In the genomic region with DNA sequence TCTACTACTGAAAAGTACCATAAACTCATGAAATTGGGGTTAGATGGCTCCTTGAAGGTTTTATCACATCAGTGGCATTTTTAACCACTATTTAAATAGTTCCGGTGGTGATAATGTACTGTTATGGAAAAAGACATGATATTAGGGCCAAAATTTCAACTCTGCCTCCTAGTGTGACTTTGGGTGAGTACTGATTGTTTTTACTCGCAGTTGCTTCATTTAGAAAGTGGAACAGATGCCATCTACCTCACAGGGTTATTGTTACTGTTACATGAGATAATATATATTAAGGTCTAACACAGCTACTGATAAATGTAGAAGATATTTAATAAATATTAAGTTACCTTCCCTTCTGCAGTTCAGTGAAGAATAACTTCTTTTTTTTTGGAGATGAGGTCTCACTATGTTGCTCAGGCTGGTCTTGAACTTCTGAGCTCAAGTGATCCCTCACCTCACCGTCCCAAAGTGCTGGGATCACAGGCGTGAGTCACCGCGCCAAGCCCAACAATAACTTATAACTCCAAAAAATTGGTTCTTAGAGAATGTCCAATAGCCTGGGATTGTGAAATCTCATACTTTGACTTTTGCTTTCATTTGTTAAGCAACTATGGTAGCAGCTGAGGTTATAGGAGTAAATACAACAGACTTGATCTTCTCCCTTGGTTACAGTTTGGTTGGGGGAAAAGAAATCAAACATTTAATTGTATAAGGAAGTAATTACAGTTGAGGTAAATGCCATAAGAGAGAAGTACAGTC, we compare ENCODE assay signal across 11 cellular contexts. TPM values are rescaled to one million over a fixed set of nuclear protein-coding genes. Genes with fewer than 3 reads are reported as not detected.
DNase-seq lines count a peak whose midpoint lies in the region; ATAC-seq and TF ChIP-seq lines count a peak whose summit lies in the region.
"Had no signal": no experiment of that assay in that cellular context is flagged by ENCODE, and none has a peak within 500 bp of the region (broad histone marks: within the 10 kb centered on the region; RNA-seq: fewer than 3 reads in every experiment).

No MANE protein-coding gene starts in this region.

- ATAC-seq in activated CD8-positive, alpha-beta T cell treated with anti-CD3 and anti-CD28 coated beads for 36 hours, result no peak
- ATAC-seq in activated CD8-positive, alpha-beta T cell treated with anti-CD3 and anti-CD28 coated beads, Interleukin-2, amount 10 ng/mL, durations not matched to agents 7 days and 5 days, result no peak
- ATAC-seq in left lobe of liver (peak; percentile 74), GM21528 (IDR thresholded peaks at IDR 0.05; ENCODE audit: low FRiP score, unreplicated experiment) (no peak)
- ATAC-seq in activated CD4-positive, CD25-positive, alpha-beta regulatory T cell treated with anti-CD3 and anti-CD28 coated beads, Interleukin-2, amount 50 U/mL, for 24 hours, result no peak

- TF ChIP-seq CTCF in activated CD8-positive, alpha-beta T cell treated with anti-CD3 and anti-CD28 coated beads for 36 hours (IDR thresholded peaks at IDR 0.05), result no peak
- no peak for TF ChIP-seq CTCF in type B pancreatic cell (conservative IDR thresholded peaks at IDR 0.05)

- no peak for DNase-seq in activated CD8-positive, alpha-beta T cell treated with anti-CD3 and anti-CD28 coated beads for 36 hours
- no peak for DNase-seq in activated CD8-positive, alpha-beta T cell treated with anti-CD3 and anti-CD28 coated beads, Interleukin-2, amount 10 ng/mL, durations not matched to agents 7 days and 5 days
- DNase-seq in activated naive CD8-positive, alpha-beta T cell treated with anti-CD3 and anti-CD28 coated beads for 36 hours, result no peak
- no peak for DNase-seq in left lobe of liver (ENCODE audit: low spot score)
- DNase-seq in type B pancreatic cell (ENCODE audit: extremely low spot score, unreplicated experiment), result no peak
- no peak for DNase-seq in OCI-M2 (lab: John Stamatoyannopoulos, UW; ENCODE audit: unreplicated experiment)
- DNase-seq: activated CD4-positive, alpha-beta T cell treated with anti-CD3 and anti-CD28 coated beads for 4 hours; glutamatergic neuron; NCI-H1105 had no signal

- no peak overlapping the region for H3K4me3 Mint-ChIP-seq in activated CD8-positive, alpha-beta T cell treated with anti-CD3 and anti-CD28 coated beads for 36 hours
- no peak overlapping the region for H3K4me3 Mint-ChIP-seq in activated CD8-positive, alpha-beta T cell treated with anti-CD3 and anti-CD28 coated beads, Interleukin-2, amount 10 ng/mL, durations not matched to agents 7 days and 5 days
- H3K4me3 Mint-ChIP-seq in activated naive CD8-positive, alpha-beta T cell treated with anti-CD3 and anti-CD28 coated beads for 36 hours, result no peak overlapping the region
- H3K4me3 Mint-ChIP-seq in type B pancreatic cell, result no peak overlapping the region

- peaks cover 4% of the 10 kb centered on the region for H3K36me3 Mint-ChIP-seq in activated CD8-positive, alpha-beta T cell treated with anti-CD3 and anti-CD28 coated beads for 36 hours (ENCODE audit: low read depth)
- peaks cover 3% of the 10 kb centered on the region for H3K36me3 Mint-ChIP-seq in activated CD8-positive, alpha-beta T cell treated with anti-CD3 and anti-CD28 coated beads, Interleukin-2, amount 10 ng/mL, durations not matched to agents 7 days and 5 days (ENCODE audit: low read depth)
- H3K36me3 Mint-ChIP-seq in activated naive CD8-positive, alpha-beta T cell treated with anti-CD3 and anti-CD28 coated beads for 36 hours, result peaks cover 12% of the 10 kb centered on the region
- peaks cover 6% of the 10 kb centered on the region for H3K36me3 Mint-ChIP-seq in type B pancreatic cell

- no peaks in the 10 kb centered on the region for H3K27me3 Mint-ChIP-seq in activated CD8-positive, alpha-beta T cell treated with anti-CD3 and anti-CD28 coated beads for 36 hours
- no peaks in the 10 kb centered on the region for H3K27me3 Mint-ChIP-seq in activated CD8-positive, alpha-beta T cell treated with anti-CD3 and anti-CD28 coated beads, Interleukin-2, amount 10 ng/mL, durations not matched to agents 7 days and 5 days (ENCODE audit: low read depth)
- H3K27me3 Mint-ChIP-seq in activated naive CD8-positive, alpha-beta T cell treated with anti-CD3 and anti-CD28 coated beads for 36 hours, result no peaks in the 10 kb centered on the region
- H3K27me3 Mint-ChIP-seq in type B pancreatic cell, result no peaks in the 10 kb centered on the region

- no peaks in the 10 kb centered on the region for H3K9me3 Mint-ChIP-seq in activated CD8-positive, alpha-beta T cell treated with anti-CD3 and anti-CD28 coated beads for 36 hours
- H3K9me3 Mint-ChIP-seq in activated CD8-positive, alpha-beta T cell treated with anti-CD3 and anti-CD28 coated beads, Interleukin-2, amount 10 ng/mL, durations not matched to agents 7 days and 5 days (ENCODE audit: insufficient read depth), result no peaks in the 10 kb centered on the region
- no peaks in the 10 kb centered on the region for H3K9me3 Mint-ChIP-seq in activated naive CD8-positive, alpha-beta T cell treated with anti-CD3 and anti-CD28 coated beads for 36 hours
- H3K9me3 Mint-ChIP-seq in type B pancreatic cell, result no peaks in the 10 kb centered on the region

- POLR2A ChIA-PET in activated CD8-positive, alpha-beta T cell treated with anti-CD3 and anti-CD28 coated beads for 36 hours (lab: Charles Lee), result interaction anchor here (0.6 kb wide), 1 partner anchor 129 kb away, joined by 3 read pairs; no protein-coding TSS in a partner anchor
- POLR2A ChIA-PET in activated CD8-positive, alpha-beta T cell treated with anti-CD3 and anti-CD28 coated beads, Interleukin-2, amount 10 ng/mL, durations not matched to agents 7 days and 5 days (lab: Charles Lee), result no interaction called here

- peak overlapping the region; percentile 23 for H3K27ac Mint-ChIP-seq in activated CD8-positive, alpha-beta T cell treated with anti-CD3 and anti-CD28 coated beads for 36 hours
- H3K27ac Mint-ChIP-seq in activated CD8-positive, alpha-beta T cell treated with anti-CD3 and anti-CD28 coated beads, Interleukin-2, amount 10 ng/mL, durations not matched to agents 7 days and 5 days, result no peak overlapping the region
- peak overlapping the region; percentile 13 for H3K27ac Mint-ChIP-seq in activated naive CD8-positive, alpha-beta T cell treated with anti-CD3 and anti-CD28 coated beads for 36 hours
- peak overlapping the region; percentile 58 for H3K27ac Mint-ChIP-seq in type B pancreatic cell

- intact Hi-C loops in activated CD8-positive, alpha-beta T cell treated with anti-CD3 and anti-CD28 coated beads for 36 hours (cut with micrococcal nuclease), result no loop called here

- CTCF ChIA-PET in activated CD8-positive, alpha-beta T cell treated with anti-CD3 and anti-CD28 coated beads for 36 hours (lab: Charles Lee), result interaction anchor here (0.6 kb wide), 1 partner anchor 8 kb away, joined by 3 read pairs; no protein-coding TSS in a partner anchor
- CTCF ChIA-PET in activated CD8-positive, alpha-beta T cell treated with anti-CD3 and anti-CD28 coated beads, Interleukin-2, amount 10 ng/mL, durations not matched to agents 7 days and 5 days (lab: Charles Lee), result interaction anchor here (1.0 kb wide), 1 partner anchor 90 kb away, joined by 7 read pairs; no protein-coding TSS in a partner anchor

- H3K4me1 Mint-ChIP-seq in activated CD8-positive, alpha-beta T cell treated with anti-CD3 and anti-CD28 coated beads for 36 hours (ENCODE audit: low read depth), result peaks cover 55% of the 10 kb centered on the region
- peaks cover 14% of the 10 kb centered on the region for H3K4me1 Mint-ChIP-seq in activated CD8-positive, alpha-beta T cell treated with anti-CD3 and anti-CD28 coated beads, Interleukin-2, amount 10 ng/mL, durations not matched to agents 7 days and 5 days (ENCODE audit: low read depth)
- peaks cover 48% of the 10 kb centered on the region for H3K4me1 Mint-ChIP-seq in activated naive CD8-positive, alpha-beta T cell treated with anti-CD3 and anti-CD28 coated beads for 36 hours
- peaks cover 21% of the 10 kb centered on the region for H3K4me1 Mint-ChIP-seq in type B pancreatic cell (ENCODE audit: unreplicated experiment)

RNA-seq across cellular contexts. Expression of a gene that starts 48.3 kb away (rescaled TPM):
- 10 to 100 TPM; 16.4 to 17.6 TPM for total RNA-seq in activated CD8-positive, alpha-beta T cell treated with anti-CD3 and anti-CD28 coated beads for 36 hours
- 10 to 100 TPM; 26.7 to 27.0 TPM for total RNA-seq in activated CD8-positive, alpha-beta T cell treated with anti-CD3 and anti-CD28 coated beads, Interleukin-2, amount 10 ng/mL, durations not matched to agents 7 days and 5 days
- 10 to 100 TPM; 20.9 to 21.9 TPM for total RNA-seq in activated naive CD8-positive, alpha-beta T cell treated with anti-CD3 and anti-CD28 coated beads for 36 hours
- total RNA-seq in left lobe of liver (20.7 TPM), type B pancreatic cell (ENCODE audit: low replicate concordance) (26.0 and 30.8 TPM in 2 replicates)
